24 cellular contexts compared by ENCODE assay signal in the genomic region with DNA sequence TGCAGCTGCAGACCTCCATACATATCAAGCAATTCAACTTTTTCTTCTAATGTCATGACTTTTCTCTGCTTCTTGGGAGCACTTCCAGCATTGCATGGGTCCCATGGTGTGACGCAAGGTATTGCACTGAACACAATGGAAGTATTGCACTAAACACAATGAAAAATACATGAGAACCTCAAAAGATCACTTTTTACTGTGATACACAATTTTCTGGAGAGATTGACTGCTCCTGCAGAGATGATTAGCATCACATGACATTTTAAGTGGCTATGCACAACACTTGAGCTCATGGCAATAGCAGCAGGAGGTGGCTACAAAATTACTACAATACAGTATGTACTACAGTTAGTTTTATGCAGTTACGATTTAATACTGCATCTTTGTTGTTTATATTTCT.
DNase-seq lines count a peak whose midpoint lies in the region; ATAC-seq and TF ChIP-seq lines count a peak whose summit lies in the region.
"Had no signal": no experiment of that assay in that cellular context is flagged by ENCODE, and none has a peak within 500 bp of the region (broad histone marks: within the 10 kb centered on the region; RNA-seq: fewer than 3 reads in every experiment).

No MANE protein-coding gene starts in this region.

- BruUV-seq in A673 (replicated peaks; lab: Mats Ljungman, UMichigan) = no TSS peak

- H3K4me1 ChIP-seq in A673 (ENCODE audit: insufficient read depth, low read length, poor library complexity, severe bottlenecking) (peaks cover 12% of the 10 kb centered on the region), gastroesophageal sphincter (peaks cover 3 to 37% (median 10%) of the 10 kb centered on the region in 3 donors)

- CTCF ChIA-PET in A673 (lab: Charles Lee) = no interaction called here

- WGBS in gastroesophageal sphincter (ENCODE audit: low coverage in 1 of 2), 2 donors = 77 to 87% methylated on average over 2 of the region's 2 CpGs

- intact Hi-C loops in A673 (cut with micrococcal nuclease; ENCODE audit: unreplicated experiment) = no loop called here

- in situ Hi-C loops in KBM-7 (cut with MboI; ENCODE audit: low pct_unique_long_range_greater_than_20kb, low sequenced_read_pairs) = no loop called here

- no peak for TF ChIP-seq EP300 in gastroesophageal sphincter (IDR thresholded peaks at IDR 0.05)

- no peak for ATAC-seq in gastroesophageal sphincter
- ATAC-seq: mucosa of descending colon; psoas muscle; stimulated activated naive B cell treated with anti-CD40 and anti-IgM and Interleukin-4, amounts not matched to agents 10 μg/mL and 1 μg/mL and 100 μg/mL, for 72 hours had no signal

- H3K4me3 ChIP-seq in A673 (ENCODE audit: low read depth, low read length, poor library complexity, severe bottlenecking) (no peak overlapping the region), gastroesophageal sphincter (no peak overlapping the region)
- H3K4me3 ChIP-seq: BLaER1, mucosa of descending colon, psoas muscle had no signal

- POLR2A ChIA-PET in A673 (lab: Charles Lee; ENCODE audit: low non-redundant PET) = no interaction called here

- H3K27me3 ChIP-seq in A673 (replicated peaks; ENCODE audit: insufficient read depth, low read depth, low read length, poor library complexity) (no peaks in the 10 kb centered on the region), gastroesophageal sphincter (no peaks in the 10 kb centered on the region)
- H3K27me3 ChIP-seq: BLaER1 had no signal

- TF ChIP-seq POLR2A in gastroesophageal sphincter (IDR thresholded peaks at IDR 0.05) = no peak

- no peak overlapping the region for H3K27ac ChIP-seq in A673 (ENCODE audit: low read depth, low read length, poor library complexity, severe bottlenecking)
- H3K27ac ChIP-seq in gastroesophageal sphincter = no peak overlapping the region
- H3K27ac ChIP-seq: BLaER1, epithelial cell of prostate, RWPE1 had no signal

- DNase-seq in NCI-H1105 treated with DMSO at 0.1 percent for 48 hours (lab: John Stamatoyannopoulos, UW) (peak; percentile 3), NCI-H1105 (lab: John Stamatoyannopoulos, UW) (no peak), A673 (ENCODE audit: low spot score) (peak; percentile 38), NCI-H1417 (lab: John Stamatoyannopoulos, UW) (peak; percentile 62 to 89 (median 66)), NCI-H748 (lab: John Stamatoyannopoulos, UW; ENCODE audit: unreplicated experiment) (peak; percentile 87), KBM-7 (no peak)
- no peak for DNase-seq in NK-92 treated with Interleukin-12 subunit alpha and Interleukin-12 subunit beta, amount 100 ng/mL, for 24 hours (lab: John Stamatoyannopoulos, UW)
- DNase-seq: activated gamma-delta T cell treated with Interleukin-2 at 50 U/mL for 16 hours; Calu3; caudate nucleus; foreskin fibroblast; GF-D8; GOT3; hippocampal formation; MM.1S; mucosa of descending colon; NCI-H2171; psoas muscle; stimulated activated CD4-positive, alpha-beta T cell treated with anti-CD3 and anti-CD28 coated beads, Interleukin-1b, Interleukin-23, amount 100 ng/mL, for 48 hours; stimulated activated naive B cell treated with anti-CD40 and anti-IgM and Interleukin-4, amounts not matched to agents 10 μg/mL and 1 μg/mL and 100 μg/mL, for 72 hours had no signal

- no peaks in the 10 kb centered on the region for H3K36me3 ChIP-seq in A673 (ENCODE audit: insufficient read depth, low read length, poor library complexity, severe bottlenecking)
- no peaks in the 10 kb centered on the region for H3K36me3 ChIP-seq in gastroesophageal sphincter
- H3K36me3 ChIP-seq: BLaER1 had no signal

- H3K9me3 ChIP-seq in A673 (ENCODE audit: low read depth, low read length, poor library complexity, severe bottlenecking) (no peaks in the 10 kb centered on the region), gastroesophageal sphincter (peaks cover 0 to 13% (median 0%) of the 10 kb centered on the region in 3 donors)

- no peak for TF ChIP-seq CTCF in A673 (conservative IDR thresholded peaks at IDR 0.05; ENCODE audit: low read depth, low read length)
- TF ChIP-seq CTCF in gastroesophageal sphincter (IDR thresholded peaks at IDR 0.05) = no peak

Comparison
In these comparisons a context has a peak if more than half of its experiments do, and no peak if none do; other contexts are left out.
1. DNase-seq: peak in NCI-H1105 treated with DMSO at 0.1 percent for 48 hours (single experiment), A673 (single experiment), NCI-H1417 (3 of 3) and NCI-H748 (single experiment); none in NCI-H1105 (single experiment), KBM-7 (single experiment) and NK-92 treated with Interleukin-12 subunit alpha and Interleukin-12 subunit beta, amount 100 ng/mL, for 24 hours (single experiment).